14 cellular contexts compared by ENCODE assay signal in genomic region chr12:92942905-92943304, GRCh38. TPM values are rescaled to one million over a fixed set of nuclear protein-coding genes. Genes with fewer than 3 reads are reported as not detected.
DNase-seq lines count a peak whose midpoint lies in the region; ATAC-seq, FAIRE-seq and TF ChIP-seq lines count a peak whose summit lies in the region.
"Had no signal": no experiment of that assay in that cellular context is flagged by ENCODE, and none has a peak within 500 bp of the region (broad histone marks: within the 10 kb centered on the region; RNA-seq: fewer than 3 reads in every experiment).

No MANE protein-coding gene starts in this region.

- WGBS in pancreas, 2 donors: 24 to 58% methylated on average over 1 of the region's 1 CpG

- H3K4me3 Mint-ChIP-seq in Caco-2 (ENCODE audit: unreplicated experiment): no peak overlapping the region

- peaks cover 19% of the 10 kb centered on the region for H3K4me1 Mint-ChIP-seq in Caco-2 (ENCODE audit: low read depth, unreplicated experiment)

- no peaks in the 10 kb centered on the region for H3K9me3 Mint-ChIP-seq in Caco-2 (ENCODE audit: unreplicated experiment)
- no peaks in the 10 kb centered on the region for H3K9me3 Mint-ChIP-seq in activated naive CD4-positive, alpha-beta T cell treated with anti-CD3 and anti-CD28 coated beads, Interleukin-2, amount 50 U/mL, for 72 hours

- intact Hi-C loops in Caco-2 (cut with micrococcal nuclease; ENCODE audit: unreplicated experiment): loop anchor here (2.0 kb wide), 1 partner anchor 158 kb away; no protein-coding TSS in a partner anchor
- intact Hi-C loops in pancreas (cut with DNase I): no loop called here
- intact Hi-C loops in posterior vena cava (cut with DNase I): no loop called here

- H4K20me1 ChIP-seq in OCI-LY1 (ENCODE audit: insufficient read depth, low read length) (no peaks in the 10 kb centered on the region), fibroblast of lung (ENCODE audit: control insufficient read depth, extremely low read depth, insufficient read depth, low read length) (no peaks in the 10 kb centered on the region)

- H3K4me1 ChIP-seq in Caco-2 (peaks cover 43% of the 10 kb centered on the region), OCI-LY1 (ENCODE audit: insufficient read depth, low read length, severe bottlenecking) (peaks cover 27% of the 10 kb centered on the region), fibroblast of lung (ENCODE audit: control insufficient read depth, extremely low read depth, insufficient read depth, low read length) (peaks cover 8% of the 10 kb centered on the region), pancreas (no peaks in the 10 kb centered on the region)

- H2AFZ ChIP-seq in OCI-LY1 (ENCODE audit: low read length) (no peak overlapping the region), fibroblast of lung (ENCODE audit: low read length) (no peak overlapping the region)

- no peak for DNase-seq in Caco-2
- peak; percentile 90 to 94 for DNase-seq in fibroblast of lung (ENCODE audit: low read depth in 2 of 2)
- no peak for DNase-seq in pancreas
- DNase-seq in DMS114 treated with DMSO at 0.1 percent for 48 hours (lab: John Stamatoyannopoulos, UW; ENCODE audit: unreplicated experiment): no peak
- no peak for DNase-seq in activated naive CD4-positive, alpha-beta T cell treated with anti-CD3 and anti-CD28 coated beads, Interleukin-2, amount 50 U/mL, for 72 hours (ENCODE audit: low spot score in 2 of 2)
- DNase-seq in posterior vena cava (ENCODE audit: low spot score): no peak
- DNase-seq: CD4-positive, CD25-positive, alpha-beta regulatory T cell; effector memory CD4-positive, alpha-beta T cell; NCI-H1092 treated with DMSO at 0.1 percent for 48 hours; NCI-H510A; posterior cingulate gyrus; stimulated activated naive CD4-positive, alpha-beta T cell treated with Interleukin-2 at 50 U/mL for 16 hours had no signal

- H3K36me3 Mint-ChIP-seq in Caco-2 (ENCODE audit: insufficient read depth, unreplicated experiment): peaks cover 13% of the 10 kb centered on the region
- no peaks in the 10 kb centered on the region for H3K36me3 Mint-ChIP-seq in activated naive CD4-positive, alpha-beta T cell treated with anti-CD3 and anti-CD28 coated beads, Interleukin-2, amount 50 U/mL, for 72 hours
- H3K36me3 Mint-ChIP-seq: CD4-positive, CD25-positive, alpha-beta regulatory T cell had no signal

- H3K27ac ChIP-seq in OCI-LY1 (ENCODE audit: low read depth, low read length, poor library complexity, severe bottlenecking): no peak overlapping the region
- H3K27ac ChIP-seq in fibroblast of lung (ENCODE audit: insufficient read depth, low read length): no peak overlapping the region
- H3K27ac ChIP-seq in pancreas: no peak overlapping the region

- BruUV-seq in Caco-2 (replicated peaks; lab: Mats Ljungman, UMichigan): no TSS peak

- no peaks in the 10 kb centered on the region for H3K79me2 ChIP-seq in OCI-LY1 (ENCODE audit: insufficient read depth, low read length)
- H3K79me2 ChIP-seq in fibroblast of lung (ENCODE audit: control insufficient read depth, insufficient read depth, low read length): no peaks in the 10 kb centered on the region

- H3K36me3 ChIP-seq in Caco-2 (ENCODE audit: control insufficient read depth, insufficient read depth, low read length) (no peaks in the 10 kb centered on the region; the same call in 1 of the 2 replicates), OCI-LY1 (ENCODE audit: insufficient read depth, low read length) (peaks cover 18% of the 10 kb centered on the region), fibroblast of lung (ENCODE audit: control insufficient read depth, insufficient read depth, low read length) (no peaks in the 10 kb centered on the region), pancreas (no peaks in the 10 kb centered on the region)

- H3K9ac ChIP-seq in OCI-LY1 (ENCODE audit: low read length): no peak overlapping the region
- H3K9ac ChIP-seq in fibroblast of lung (ENCODE audit: insufficient read depth, low read length): no peak overlapping the region

- no peaks in the 10 kb centered on the region for H3K27me3 Mint-ChIP-seq in Caco-2 (ENCODE audit: insufficient read depth, unreplicated experiment)

- no peak for FAIRE-seq in pancreas (lab: Jason Lieb, UNC)

- no peaks in the 10 kb centered on the region for H3K27me3 ChIP-seq in Caco-2 (replicated peaks; ENCODE audit: control insufficient read depth, insufficient read depth, low read length)
- no peaks in the 10 kb centered on the region for H3K27me3 ChIP-seq in OCI-LY1 (ENCODE audit: insufficient read depth, low read length)
- H3K27me3 ChIP-seq in fibroblast of lung (ENCODE audit: control insufficient read depth, insufficient read depth, low read length): no peaks in the 10 kb centered on the region
- H3K27me3 ChIP-seq in pancreas: no peaks in the 10 kb centered on the region

- POLR2A ChIA-PET in Caco-2 (lab: Charles Lee): interaction anchor here (0.6 kb wide), 1 partner anchor 60 kb away, joined by 4 read pairs; no protein-coding TSS in a partner anchor

- H3K9me3 ChIP-seq in Caco-2: no peaks in the 10 kb centered on the region
- H3K9me3 ChIP-seq in OCI-LY1 (ENCODE audit: low read length): no peaks in the 10 kb centered on the region
- no peaks in the 10 kb centered on the region for H3K9me3 ChIP-seq in fibroblast of lung (ENCODE audit: control insufficient read depth, insufficient read depth, low read depth, low read length)
- no peaks in the 10 kb centered on the region for H3K9me3 ChIP-seq in pancreas

- peak overlapping the region; percentile 80 for H3K27ac Mint-ChIP-seq in Caco-2 (ENCODE audit: unreplicated experiment)
- peak overlapping the region in 1 of 2 donors; percentile 70 for H3K27ac Mint-ChIP-seq in activated naive CD4-positive, alpha-beta T cell treated with anti-CD3 and anti-CD28 coated beads, Interleukin-2, amount 50 U/mL, for 72 hours

- CTCF ChIA-PET in Caco-2 (lab: Charles Lee): no interaction called here

- no peak overlapping the region for H3K4me3 ChIP-seq in Caco-2 (ENCODE audit: low read depth, low read length)
- H3K4me3 ChIP-seq in OCI-LY1 (ENCODE audit: low read depth, low read length, poor library complexity, severe bottlenecking): peak overlapping the region; percentile 57
- H3K4me3 ChIP-seq in fibroblast of lung (replicated peaks in 1 of 4; ENCODE audit: control extremely low read depth in 1 of 4, insufficient read depth in 1 of 4, low read depth in 3 of 4, low read length in 4 of 4): no peak overlapping the region
- H3K4me3 ChIP-seq in pancreas: no peak overlapping the region

- no peaks in the 10 kb centered on the region for H3K9me2 ChIP-seq in OCI-LY1 (ENCODE audit: low read depth, low read length)

- H3K4me2 ChIP-seq in OCI-LY1 (ENCODE audit: low read length) (peak overlapping the region; percentile 37; the same call in 1 of the 2 replicates), fibroblast of lung (ENCODE audit: extremely low read depth, insufficient read depth, low read length) (peak overlapping the region; percentile 29)

- no peaks in the 10 kb centered on the region for H3F3A ChIP-seq in OCI-LY1 (ENCODE audit: insufficient read depth, low read length)

- TF ChIP-seq CTCF in Caco-2 (IDR thresholded peaks at IDR 0.05; ENCODE audit: insufficient read depth in 1 of 2, low read depth in 1 of 2, low read length in 1 of 2, severe bottlenecking in 1 of 2, unreplicated experiment in 1 of 2): no peak
- TF ChIP-seq CTCF in OCI-LY1 (IDR thresholded peaks at IDR 0.05; ENCODE audit: low read length): no peak
- TF ChIP-seq CTCF in fibroblast of lung (conservative IDR thresholded peaks at IDR 0.05 in 1 of 2, IDR thresholded peaks at IDR 0.05 in 1 of 2; ENCODE audit: low read depth in 1 of 2, low read length in 2 of 2): no peak
- no peak for TF ChIP-seq CTCF in pancreas (IDR thresholded peaks at IDR 0.05)

- ATAC-seq in pancreas: peak in 3 of 4 donors; percentile 19 to 56 (median 49)
- ATAC-seq in activated naive CD4-positive, alpha-beta T cell treated with anti-CD3 and anti-CD28 coated beads, Interleukin-2, amount 50 U/mL, for 72 hours: no peak
- no peak for ATAC-seq in GM18511 (IDR thresholded peaks at IDR 0.05; ENCODE audit: unreplicated experiment)

RNA-seq across cellular contexts. Expression of gene EEA1, which starts 13.8 kb away (rescaled TPM):
- 68.9 TPM in 2 replicates for total RNA-seq in Caco-2 (2022)
- 38.0 and 46.4 TPM in 2 replicates for total RNA-seq in fibroblast of lung
- 21.4 and 25.6 TPM in 2 replicates for polyA plus RNA-seq in fibroblast of lung
- polyA plus RNA-seq in fibroblast of lung (2012): 17.5 and 25.3 TPM in 2 replicates
- polyA minus RNA-seq in fibroblast of lung (ENCODE audit: low replicate concordance): 5.5 and 12.6 TPM in 2 replicates
- total RNA-seq in pancreas: 10 to 100 TPM in 3 of 6 donors, 1 to 10 TPM in 3; 6.9 to 15.3 (median 9.7) TPM
- 1 to 10 TPM; 1.8 to 2.9 TPM for polyA plus RNA-seq in pancreas
- total RNA-seq in activated naive CD4-positive, alpha-beta T cell treated with anti-CD3 and anti-CD28 coated beads, Interleukin-2, amount 50 U/mL, for 72 hours: 10 to 100 TPM; 14.8 to 23.8 TPM
- total RNA-seq in posterior vena cava: 10 to 100 TPM; 42.4 to 48.2 TPM

Comparison
In these comparisons a context has a peak if more than half of its experiments do, and no peak if none do; other contexts are left out.
1. DNase-seq: peak in fibroblast of lung (2 of 2); none in Caco-2 (0 of 2), pancreas (0 of 6), DMS114 treated with DMSO at 0.1 percent for 48 hours (single experiment), activated naive CD4-positive, alpha-beta T cell treated with anti-CD3 and anti-CD28 coated beads, Interleukin-2, amount 50 U/mL, for 72 hours (0 of 2) and posterior vena cava (single experiment).
2. ATAC-seq: peak in pancreas (3 of 4); none in activated naive CD4-positive, alpha-beta T cell treated with anti-CD3 and anti-CD28 coated beads, Interleukin-2, amount 50 U/mL, for 72 hours (0 of 2) and GM18511 (single experiment).